8 cellular contexts compared by ENCODE assay signal in the genomic region with DNA sequence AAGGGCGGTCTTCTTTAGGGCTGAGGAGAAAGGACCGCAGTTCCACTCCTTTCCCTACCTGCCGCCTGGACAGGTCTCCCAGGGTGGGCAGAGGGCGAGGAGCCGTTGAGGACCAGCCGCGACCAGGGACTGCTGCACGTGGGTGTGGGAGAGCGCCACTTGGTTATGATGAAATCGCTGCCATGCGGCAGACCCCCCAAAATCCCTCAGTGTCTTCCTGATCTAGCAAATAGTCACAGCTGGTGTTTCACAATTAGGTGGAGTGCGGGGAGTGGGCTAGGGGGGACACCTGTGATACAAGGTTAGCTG. TPM values are rescaled to one million over a fixed set of nuclear protein-coding genes. Genes with fewer than 3 reads are reported as not detected.
DNase-seq lines count a peak whose midpoint lies in the region; ATAC-seq and TF ChIP-seq lines count a peak whose summit lies in the region.

No MANE protein-coding gene starts in this region.

- H3K27ac ChIP-seq in A673 (ENCODE audit: low read depth, low read length, poor library complexity, severe bottlenecking) (no peak overlapping the region), HEK293 (ENCODE audit: extremely low read depth, low read depth, low read length) (no peak overlapping the region)

- ATAC-seq in natural killer cell treated with Interleukin-12 subunit alpha and Interleukin-12 subunit beta and Interleukin-15 and Interleukin-18, amount 100 ng/mL, for 72 hours, result no peak
- ATAC-seq in HG03139 (IDR thresholded peaks at IDR 0.05; ENCODE audit: unreplicated experiment), result no peak
- ATAC-seq in esophagus mucosa, result no peak
- ATAC-seq in HG03135 (IDR thresholded peaks at IDR 0.05; ENCODE audit: unreplicated experiment), result no peak

- H3K27me3 Mint-ChIP-seq in dendritic cell treated with granulocyte-macrophage colony-stimulating factor and Interleukin-4, amounts not matched to agents 40 ng/mL and 50 ng/mL, for 4 days, result peaks cover 43% of the 10 kb centered on the region
- peaks cover 32 to 45% of the 10 kb centered on the region in 2 donors for H3K27me3 Mint-ChIP-seq in natural killer cell treated with Interleukin-12 subunit alpha and Interleukin-12 subunit beta and Interleukin-15 and Interleukin-18, amount 100 ng/mL, for 72 hours

- peak overlapping the region; percentile 22 for H3K27ac Mint-ChIP-seq in dendritic cell treated with granulocyte-macrophage colony-stimulating factor and Interleukin-4, amounts not matched to agents 40 ng/mL and 50 ng/mL, for 4 days
- H3K27ac Mint-ChIP-seq in natural killer cell treated with Interleukin-12 subunit alpha and Interleukin-12 subunit beta and Interleukin-15 and Interleukin-18, amount 100 ng/mL, for 72 hours, result no peak overlapping the region

- H3K4me3 ChIP-seq in A673 (ENCODE audit: low read depth, low read length, poor library complexity, severe bottlenecking) (peak overlapping the region; percentile 49), HEK293 (ENCODE audit: low read depth, low read length) (peak overlapping the region; percentile 63; the same call in 1 of the 2 replicates)

- peak overlapping the region; percentile 78 for H3K4me3 Mint-ChIP-seq in dendritic cell treated with granulocyte-macrophage colony-stimulating factor and Interleukin-4, amounts not matched to agents 40 ng/mL and 50 ng/mL, for 4 days
- H3K4me3 Mint-ChIP-seq in natural killer cell treated with Interleukin-12 subunit alpha and Interleukin-12 subunit beta and Interleukin-15 and Interleukin-18, amount 100 ng/mL, for 72 hours, result peak overlapping the region; percentile 81

- no peak for TF ChIP-seq CTCF in A673 (conservative IDR thresholded peaks at IDR 0.05; ENCODE audit: low read depth, low read length)
- TF ChIP-seq CTCF in HEK293 (tag by site-specific recombination; IDR thresholded peaks at IDR 0.05), result no peak

- POLR2A ChIA-PET in A673 (lab: Charles Lee; ENCODE audit: low non-redundant PET), result no interaction called here
- POLR2A ChIA-PET in HEK293 (lab: Yijun Ruan, JAX), result no interaction called here

- H3K36me3 Mint-ChIP-seq in dendritic cell treated with granulocyte-macrophage colony-stimulating factor and Interleukin-4, amounts not matched to agents 40 ng/mL and 50 ng/mL, for 4 days (ENCODE audit: low read depth), result no peaks in the 10 kb centered on the region
- no peaks in the 10 kb centered on the region for H3K36me3 Mint-ChIP-seq in natural killer cell treated with Interleukin-12 subunit alpha and Interleukin-12 subunit beta and Interleukin-15 and Interleukin-18, amount 100 ng/mL, for 72 hours

- BruUV-seq in A673 (replicated peaks; lab: Mats Ljungman, UMichigan), result no TSS peak

- intact Hi-C loops in A673 (cut with micrococcal nuclease; ENCODE audit: unreplicated experiment), result no loop called here
- intact Hi-C loops in dendritic cell treated with granulocyte-macrophage colony-stimulating factor and Interleukin-4, amounts not matched to agents 40 ng/mL and 50 ng/mL, for 4 days (cut with micrococcal nuclease), result no loop called here

- DNase-seq in A673 (ENCODE audit: low spot score) (no peak), hippocampal formation (lab: John Stamatoyannopoulos, UW) (no peak)
- no peak for DNase-seq in natural killer cell treated with Interleukin-12 subunit alpha and Interleukin-12 subunit beta and Interleukin-15 and Interleukin-18, amount 100 ng/mL, for 72 hours (ENCODE audit: low spot score)

- peaks cover 19% of the 10 kb centered on the region for H3K4me1 Mint-ChIP-seq in dendritic cell treated with granulocyte-macrophage colony-stimulating factor and Interleukin-4, amounts not matched to agents 40 ng/mL and 50 ng/mL, for 4 days (ENCODE audit: low read depth)
- peaks cover 10 to 18% of the 10 kb centered on the region in 2 donors for H3K4me1 Mint-ChIP-seq in natural killer cell treated with Interleukin-12 subunit alpha and Interleukin-12 subunit beta and Interleukin-15 and Interleukin-18, amount 100 ng/mL, for 72 hours (ENCODE audit: low read depth in 2 of 2)

- peaks cover 58% of the 10 kb centered on the region for H3K27me3 ChIP-seq in A673 (replicated peaks; ENCODE audit: insufficient read depth, low read depth, low read length, poor library complexity)

- no peaks in the 10 kb centered on the region for H3K9me3 Mint-ChIP-seq in dendritic cell treated with granulocyte-macrophage colony-stimulating factor and Interleukin-4, amounts not matched to agents 40 ng/mL and 50 ng/mL, for 4 days
- no peaks in the 10 kb centered on the region for H3K9me3 Mint-ChIP-seq in natural killer cell treated with Interleukin-12 subunit alpha and Interleukin-12 subunit beta and Interleukin-15 and Interleukin-18, amount 100 ng/mL, for 72 hours

- H3K4me1 ChIP-seq in A673 (ENCODE audit: insufficient read depth, low read length, poor library complexity, severe bottlenecking) (peaks cover 15% of the 10 kb centered on the region), HEK293 (ENCODE audit: control insufficient read depth, insufficient read depth, low read length) (no peaks in the 10 kb centered on the region)

- CTCF ChIA-PET in A673 (lab: Charles Lee) (no interaction called here), HEK293 (lab: Yijun Ruan, JAX) (no interaction called here)

- no peaks in the 10 kb centered on the region for H3K9me3 ChIP-seq in A673 (ENCODE audit: low read depth, low read length, poor library complexity, severe bottlenecking)
- H3K9me3 ChIP-seq in HEK293 (ENCODE audit: control insufficient read depth, insufficient read depth, low read depth, low read length), result no peaks in the 10 kb centered on the region

- no peaks in the 10 kb centered on the region for H3K36me3 ChIP-seq in A673 (ENCODE audit: insufficient read depth, low read length, poor library complexity, severe bottlenecking)
- no peaks in the 10 kb centered on the region for H3K36me3 ChIP-seq in HEK293 (ENCODE audit: control insufficient read depth in 2 of 2, insufficient read depth in 1 of 2, low read length in 2 of 2)

TF ChIP-seq in HEK293, 187 proteins besides CTCF, POLR2A, EP300 and RAD21:
- TF ChIP-seq, protein P1, sequence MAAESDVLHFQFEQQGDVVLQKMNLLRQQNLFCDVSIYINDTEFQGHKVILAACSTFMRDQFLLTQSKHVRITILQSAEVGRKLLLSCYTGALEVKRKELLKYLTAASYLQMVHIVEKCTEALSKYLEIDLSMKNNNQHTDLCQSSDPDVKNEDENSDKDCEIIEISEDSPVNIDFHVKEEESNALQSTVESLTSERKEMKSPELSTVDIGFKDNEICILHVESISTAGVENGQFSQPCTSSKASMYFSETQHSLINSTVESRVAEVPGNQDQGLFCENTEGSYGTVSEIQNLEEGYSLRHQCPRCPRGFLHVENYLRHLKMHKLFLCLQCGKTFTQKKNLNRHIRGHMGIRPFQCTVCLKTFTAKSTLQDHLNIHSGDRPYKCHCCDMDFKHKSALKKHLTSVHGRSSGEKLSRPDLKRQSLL (tag by site-specific recombination; IDR thresholded peaks at IDR 0.05), result no peak
- no peak for TF ChIP-seq ZNF76 (tag by site-specific recombination; IDR thresholded peaks at IDR 0.05; ENCODE audit: borderline replicate concordance, low read depth)
- TF ChIP-seq ZNF416 (tag by site-specific recombination; IDR thresholded peaks at IDR 0.05), result no peak
- TF ChIP-seq ZNF777 (tag by site-specific recombination; IDR thresholded peaks at IDR 0.05; ENCODE audit: borderline replicate concordance), result no peak
- no peak for TF ChIP-seq ZSCAN16 (tag by site-specific recombination; IDR thresholded peaks at IDR 0.05)

RNA-seq across cellular contexts. Expression of a gene that starts 1.5 kb away (rescaled TPM):
- total RNA-seq in A673 (2021) (not detected in 2 replicates), esophagus mucosa (5.9 TPM)
- total RNA-seq in natural killer cell treated with Interleukin-12 subunit alpha and Interleukin-12 subunit beta and Interleukin-15 and Interleukin-18, amount 100 ng/mL, for 72 hours, result not detected
